In genomic region chr22:20057596-20058268, GRCh38 we compare ENCODE assay signal across 21 cellular contexts.
"Had no signal": no experiment of that assay in that cellular context is flagged by ENCODE, and none has a peak within 500 bp of the region (broad histone marks: within the 10 kb centered on the region; RNA-seq: fewer than 3 reads in every experiment).

No MANE protein-coding gene starts in this region.

- H3K27ac Mint-ChIP-seq: memory B cell had no signal

- DNase-seq: cortex of kidney; effector memory CD8-positive, alpha-beta T cell; esophagus squamous epithelium; kidney; natural killer cell; occipital lobe; retina; right lobe of liver; small intestine; stimulated activated CD4-positive, alpha-beta T cell treated with anti-CD3 and anti-CD28 coated beads, Interleukin-15, amount 100 ng/mL, for 24 hours; stimulated activated CD4-positive, alpha-beta T cell treated with anti-CD3 and anti-CD28 coated beads, Interleukin-2, amount 100 ng/mL, for 48 hours; stimulated activated naive CD4-positive, alpha-beta T cell; stomach; thyroid gland; trophoblast cell had no signal

- H3K4me3 ChIP-seq: esophagus squamous epithelium, lung, pancreas, right lobe of liver, stomach, thyroid gland had no signal

- H3K27me3 ChIP-seq: esophagus squamous epithelium, pancreas, right lobe of liver, stomach, thyroid gland had no signal

- H3K9me3 ChIP-seq: esophagus squamous epithelium, pancreas, right lobe of liver, stomach, thyroid gland had no signal

- H3K9me3 Mint-ChIP-seq: effector memory CD8-positive, alpha-beta T cell; memory B cell; natural killer cell had no signal

- H3K4me3 Mint-ChIP-seq: effector memory CD8-positive, alpha-beta T cell; memory B cell; natural killer cell had no signal

- FAIRE-seq: endometrium, frontal cortex, kidney, pancreas, small intestine had no signal

- ATAC-seq: effector memory CD8-positive, alpha-beta T cell; left lobe of liver; natural killer cell; pancreas; right lobe of liver had no signal

- H3K36me3 Mint-ChIP-seq: natural killer cell had no signal

- H3K27ac ChIP-seq: esophagus squamous epithelium, pancreas, right lobe of liver, stomach, thyroid gland had no signal

- H3K4me1 ChIP-seq: pancreas, right lobe of liver, stomach, thyroid gland had no signal
